Comparison of ENCODE assay signal across 24 cellular contexts in the genomic region with DNA sequence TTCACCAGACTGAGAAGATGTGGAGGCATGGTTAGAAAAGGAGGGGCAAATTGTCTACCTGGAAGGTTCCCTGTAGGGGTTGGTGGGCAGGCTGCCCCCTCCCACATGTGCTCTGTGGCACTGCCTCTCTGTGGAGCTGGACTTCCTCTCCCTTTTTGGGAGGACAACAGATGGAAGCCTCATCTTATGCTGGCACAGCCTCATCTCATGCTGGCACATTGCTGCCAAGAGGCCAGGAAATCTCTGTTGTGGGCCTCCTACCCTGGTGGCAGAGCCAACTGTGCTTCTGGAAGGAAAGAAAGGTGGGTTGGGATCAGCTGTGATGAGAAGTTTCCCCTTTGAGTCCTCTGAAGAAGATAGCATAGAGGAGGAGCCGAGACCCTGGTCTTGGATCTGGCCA.
"Had no signal": no experiment of that assay in that cellular context is flagged by ENCODE, and none has a peak within 500 bp of the region (broad histone marks: within the 10 kb centered on the region; RNA-seq: fewer than 3 reads in every experiment).

No MANE protein-coding gene starts in this region.

- H3K9me3 Mint-ChIP-seq: activated naive CD4-positive, alpha-beta T cell treated with anti-CD3 and anti-CD28 coated beads, Interleukin-2, amount 50 U/mL, for 24 hours; T-helper 1 cell treated with Interleukin-12 subunit alpha and Interleukin-12 subunit beta and Interleukin-4 antibody, amounts not matched to agents 30 μg/mL and 1 μg/mL, for 36 hours had no signal

- H3K4me3 Mint-ChIP-seq: activated CD8-positive, alpha-beta T cell treated with anti-CD3 and anti-CD28 coated beads, Interleukin-2, amount 10 ng/mL, durations not matched to agents 7 days and 5 days; activated naive CD4-positive, alpha-beta T cell treated with anti-CD3 and anti-CD28 coated beads, Interleukin-2, amount 50 U/mL, for 24 hours; T-helper 1 cell treated with Interleukin-12 subunit alpha and Interleukin-12 subunit beta and Interleukin-4 antibody, amounts not matched to agents 30 μg/mL and 1 μg/mL, for 36 hours; WTC11 had no signal

- H3K27ac Mint-ChIP-seq: activated CD8-positive, alpha-beta T cell treated with anti-CD3 and anti-CD28 coated beads, Interleukin-2, amount 10 ng/mL, durations not matched to agents 7 days and 5 days; activated naive CD4-positive, alpha-beta T cell treated with anti-CD3 and anti-CD28 coated beads, Interleukin-2, amount 50 U/mL, for 24 hours; T-helper 1 cell treated with Interleukin-12 subunit alpha and Interleukin-12 subunit beta and Interleukin-4 antibody, amounts not matched to agents 30 μg/mL and 1 μg/mL, for 36 hours; WTC11 had no signal

- DNase-seq: activated CD4-positive, alpha-beta T cell treated with anti-CD3 and anti-CD28 coated beads for 48 hours; activated CD4-positive, alpha-beta T cell treated with anti-CD3 and anti-CD28 coated beads, Interleukin-2, amount 50 U/mL, for 4 hours; activated CD4-positive, CD25-positive, alpha-beta regulatory T cell treated with anti-CD3 and anti-CD28 coated beads, Interleukin-2, amount 50 U/mL, for 72 hours; activated CD8-positive, alpha-beta memory T cell treated with anti-CD3 and anti-CD28 coated beads, Interleukin-2, amount 50 U/mL, for 48 hours; activated CD8-positive, alpha-beta T cell treated with anti-CD3 and anti-CD28 coated beads, Interleukin-2, amount 10 ng/mL, durations not matched to agents 7 days and 5 days; activated effector memory CD4-positive, alpha-beta T cell treated with Interleukin-2 at 50 U/mL for 16 hours; activated naive CD4-positive, alpha-beta T cell; activated T-cell treated with anti-CD3 and anti-CD28 coated beads, Interleukin-2, amount 50 U/mL, for 1 hour; aorta; central memory CD4-positive, alpha-beta T cell; NCI-H1092 treated with DMSO at 0.1 percent for 48 hours; NCI-H1417 treated with DMSO at 0.1 percent for 48 hours; NCI-H187; NCI-H2081; NCI-H510A; NCI-H526 treated with DMSO at 0.1 percent for 48 hours; NK-92 treated with Interleukin-12 subunit alpha and Interleukin-12 subunit beta, amount 100 ng/mL, for 24 hours; Peyer's patch; Right ventricle myocardium superior; SJCRH30; SK-N-SH had no signal

- H3K4me1 Mint-ChIP-seq: activated naive CD4-positive, alpha-beta T cell treated with anti-CD3 and anti-CD28 coated beads, Interleukin-2, amount 50 U/mL, for 24 hours had no signal

- H3K36me3 Mint-ChIP-seq: activated naive CD4-positive, alpha-beta T cell treated with anti-CD3 and anti-CD28 coated beads, Interleukin-2, amount 50 U/mL, for 24 hours; WTC11 had no signal
